11 cellular contexts compared by ENCODE assay signal in the genomic region with DNA sequence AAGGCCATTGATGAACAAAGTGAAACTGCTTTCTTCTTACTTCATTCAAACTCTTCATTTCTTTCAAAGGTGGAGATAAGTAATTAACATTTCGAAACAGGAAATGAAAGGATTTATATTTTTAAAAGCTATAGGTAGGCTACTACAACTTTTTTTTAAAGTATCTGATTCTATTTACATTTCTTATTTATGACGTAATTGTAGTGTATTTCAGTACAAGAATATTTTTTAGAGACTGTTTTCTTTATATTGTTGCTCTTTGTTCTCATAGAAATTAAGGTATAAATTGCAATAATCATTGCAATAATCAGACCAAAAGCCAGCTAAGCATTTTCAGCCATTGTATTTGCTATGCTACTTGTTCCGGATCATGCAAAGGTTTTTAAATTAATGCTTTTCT. TPM values are rescaled to one million over a fixed set of nuclear protein-coding genes. Genes with fewer than 3 reads are reported as not detected.
DNase-seq lines count a peak whose midpoint lies in the region; ATAC-seq and TF ChIP-seq lines count a peak whose summit lies in the region.
"Had no signal": no experiment of that assay in that cellular context is flagged by ENCODE, and none has a peak within 500 bp of the region (broad histone marks: within the 10 kb centered on the region; RNA-seq: fewer than 3 reads in every experiment).

No MANE protein-coding gene starts in this region.

- intact Hi-C loops in heart left ventricle (cut with DNase I) = loop anchor here in 1 of 10 donors (5.0 kb wide), 1 partner anchor 79 kb away; a partner anchor contains a TSS
- intact Hi-C loops in Right ventricle myocardium superior (cut with DNase I) = no loop called here

- no peak for TF ChIP-seq CTCF in heart left ventricle (IDR thresholded peaks at IDR 0.05)
- no peak for TF ChIP-seq CTCF in WERI-Rb-1 (IDR thresholded peaks at IDR 0.05; ENCODE audit: low read depth, low read length)
- TF ChIP-seq CTCF in fibroblast of the aortic adventitia (IDR thresholded peaks at IDR 0.05; ENCODE audit: insufficient read depth, low read length) = no peak
- TF ChIP-seq CTCF in suprapubic skin (IDR thresholded peaks at IDR 0.05) = no peak

- H3K36me3 ChIP-seq in heart left ventricle = no peaks in the 10 kb centered on the region
- no peaks in the 10 kb centered on the region for H3K36me3 ChIP-seq in WERI-Rb-1
- H3K36me3 ChIP-seq in suprapubic skin = no peaks in the 10 kb centered on the region

- H3K4me3 ChIP-seq in heart left ventricle = peak overlapping the region in 9 of 12 donors; percentile 40 to 60 (median 51)
- H3K4me3 ChIP-seq in WERI-Rb-1 (ENCODE audit: low read depth, low read length) = peak overlapping the region; percentile 63
- peak overlapping the region; percentile 56 for H3K4me3 ChIP-seq in fibroblast of the aortic adventitia (ENCODE audit: low read depth, low read length)
- peak overlapping the region; percentile 37 for H3K4me3 ChIP-seq in suprapubic skin

- DNase-seq in heart left ventricle (no peak), Right ventricle myocardium superior (no peak), WERI-Rb-1 (no peak), fibroblast of the aortic adventitia (ENCODE audit: low read depth) (no peak), suprapubic skin (ENCODE audit: low spot score in 2 of 2) (no peak), H4 (ENCODE audit: low spot score) (no peak)
- DNase-seq: effector memory CD4-positive, alpha-beta T cell; NCI-H1694; stimulated activated naive CD4-positive, alpha-beta T cell had no signal

- H3K9me3 ChIP-seq in heart left ventricle = no peaks in the 10 kb centered on the region
- no peaks in the 10 kb centered on the region for H3K9me3 ChIP-seq in WERI-Rb-1 (ENCODE audit: severe bottlenecking)
- H3K9me3 ChIP-seq in suprapubic skin = no peaks in the 10 kb centered on the region

- H3K4me1 ChIP-seq in heart left ventricle = peaks cover 0 to 72% (median 37%) of the 10 kb centered on the region in 12 donors
- peaks cover 52% of the 10 kb centered on the region for H3K4me1 ChIP-seq in suprapubic skin

- H3K27ac ChIP-seq in heart left ventricle (peak overlapping the region in 1 of 12 donors; percentile 39), WERI-Rb-1 (no peak overlapping the region), suprapubic skin (no peak overlapping the region)

- 35 to 42% (median 39%) methylated on average over 3 of the region's 3 CpGs for WGBS in heart left ventricle, 4 donors
- WGBS in suprapubic skin = 29% methylated on average over 3 of the region's 3 CpGs

- no peak for ATAC-seq in heart left ventricle
- no peak for ATAC-seq in Right ventricle myocardium superior (ENCODE audit: poor library complexity)
- no peak for ATAC-seq in GM21825 (IDR thresholded peaks at IDR 0.05; ENCODE audit: unreplicated experiment)
- ATAC-seq in GM18858 (IDR thresholded peaks at IDR 0.05; ENCODE audit: unreplicated experiment) = no peak

- TF ChIP-seq POLR2A in heart left ventricle (IDR thresholded peaks at IDR 0.05) (no peak), suprapubic skin (IDR thresholded peaks at IDR 0.05) (no peak)

- TF ChIP-seq EP300 in suprapubic skin (IDR thresholded peaks at IDR 0.05) = no peak

- H3K27me3 ChIP-seq in heart left ventricle = no peaks in the 10 kb centered on the region
- no peaks in the 10 kb centered on the region for H3K27me3 ChIP-seq in WERI-Rb-1 (ENCODE audit: insufficient read depth, low read depth, severe bottlenecking)
- no peaks in the 10 kb centered on the region for H3K27me3 ChIP-seq in suprapubic skin

RNA-seq across cellular contexts. Expression of a gene that starts 13.7 kb away (rescaled TPM):
- total RNA-seq in heart left ventricle = 100 to 1,000 TPM in 2 of 9 donors, 10 to 100 TPM in 7; 67.4 to 105 (median 79.9) TPM
- 10 to 100 TPM; 43.4 to 98.7 TPM for polyA plus RNA-seq in heart left ventricle
- 62.8 TPM for total RNA-seq in Right ventricle myocardium superior
- 27.2 and 125 TPM in 2 replicates for total RNA-seq in fibroblast of the aortic adventitia (ENCODE audit: low replicate concordance)
- total RNA-seq in suprapubic skin = 100 to 1,000 TPM in 1 of 4 donors, 10 to 100 TPM in 3; 47.9 to 107 (median 80.9) TPM
- 140 and 179 TPM in 2 replicates for total RNA-seq in H4 (2014; rRNA removed; shearing (Covaris generic))
